Comparison of ENCODE assay signal across 8 cellular contexts in the genomic region with DNA sequence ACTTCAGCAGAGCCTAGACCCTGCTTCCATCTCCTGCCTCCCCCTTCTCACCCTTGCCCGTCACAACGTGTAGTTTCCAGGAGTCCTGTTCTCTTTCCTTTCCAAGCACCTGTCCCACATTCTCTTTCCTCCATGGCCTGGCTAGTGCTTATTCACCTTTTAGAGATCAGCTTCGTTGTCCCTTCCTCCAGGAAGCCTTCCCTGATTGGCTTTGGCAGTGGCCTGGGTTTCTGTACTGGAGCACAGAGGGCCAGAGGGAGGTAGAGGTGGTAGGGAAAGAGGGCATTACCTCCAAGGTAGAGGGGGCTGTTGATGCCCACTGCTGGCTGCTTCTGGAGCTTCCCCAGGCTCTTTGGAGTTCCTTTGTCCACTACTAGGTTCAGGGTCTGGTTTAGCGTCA.
"Had no signal": no experiment of that assay in that cellular context is flagged by ENCODE, and none has a peak within 500 bp of the region (broad histone marks: within the 10 kb centered on the region; RNA-seq: fewer than 3 reads in every experiment).

No MANE protein-coding gene starts in this region.

- FAIRE-seq: G401.6, GM12878, GM12891, GM12892, GM18507, GM19239 had no signal

- H3K4me3 ChIP-seq: GM12878 had no signal

- DNase-seq: GDM1, GF-D8 had no signal

- ATAC-seq: GM12878 had no signal
